In genomic region chr6:33896391-33897192, GRCh38 we compare ENCODE assay signal across 1 cellular context.
A peak's percentile ranks its signal among the peaks of the same experiment; 100 is the strongest.
TF ChIP-seq lines count a peak whose summit lies in the region.

No MANE protein-coding gene starts in this region.

TF ChIP-seq in K562, 482 proteins besides CTCF, POLR2A, EP300 and RAD21 (continued from another document):
- TF ChIP-seq GTF3C2 (IDR thresholded peaks at IDR 0.05; ENCODE audit: borderline replicate concordance, extremely low read depth, insufficient read length) = no peak
- peak; percentile 14; the same call in 1 of the 2 replicates for TF ChIP-seq JUND (IDR thresholded peaks at IDR 0.05; ENCODE audit: borderline replicate concordance, low read depth, low read length)
- no peak for TF ChIP-seq JUND (tag; IDR thresholded peaks at IDR 0.05; ENCODE audit: borderline replicate concordance, low read depth, low read length)
- peak; percentile 58; the same call in 1 of the 2 replicates for TF ChIP-seq NFIC (IDR thresholded peaks at IDR 0.05)
- no peak for TF ChIP-seq ARID1B (IDR thresholded peaks at IDR 0.05)
- no peak for TF ChIP-seq ZNF354B (CRISPR knock-in tag; IDR thresholded peaks at IDR 0.05)
- TF ChIP-seq UBTF (IDR thresholded peaks at IDR 0.05; ENCODE audit: borderline replicate concordance in 1 of 2, low read depth in 2 of 2, low read length in 2 of 2) = no peak
- no peak for TF ChIP-seq SFPQ (IDR thresholded peaks at IDR 0.05; ENCODE audit: low read depth, low read length)
- TF ChIP-seq ATF3 (IDR thresholded peaks at IDR 0.05) = peak; percentile 28; the same call in 1 of the 2 replicates
- no peak for TF ChIP-seq ATF3 (CRISPR knock-in tag; conservative IDR thresholded peaks at IDR 0.05)
TF ChIP-seq in K562: peak in this region for 5.
